ENCODE assay signal across 11 cellular contexts in the genomic region with DNA sequence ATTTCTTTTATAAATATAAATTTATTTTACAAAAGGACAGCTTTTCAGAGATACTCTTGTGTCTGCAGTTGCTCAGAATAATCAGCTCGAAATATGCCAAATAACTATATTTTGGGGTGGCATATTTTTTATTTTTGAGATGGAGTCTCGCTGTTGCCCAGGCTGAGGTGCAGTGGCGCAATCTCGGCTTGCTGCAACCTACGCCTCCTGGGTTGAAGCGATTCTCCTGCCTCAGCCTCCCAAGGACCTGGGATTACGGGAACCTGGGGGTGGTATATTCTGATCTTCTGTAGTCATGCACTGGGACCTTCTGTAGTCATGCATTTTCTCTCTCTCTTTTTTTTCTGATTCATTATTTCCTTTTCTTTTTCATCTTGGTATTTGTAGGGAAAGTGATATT.
DNase-seq lines count a peak whose midpoint lies in the region; ATAC-seq and TF ChIP-seq lines count a peak whose summit lies in the region.
"Had no signal": no experiment of that assay in that cellular context is flagged by ENCODE, and none has a peak within 500 bp of the region (broad histone marks: within the 10 kb centered on the region; RNA-seq: fewer than 3 reads in every experiment).

No MANE protein-coding gene starts in this region.

- CTCF ChIA-PET in CD4-positive, alpha-beta T cell (lab: Charles Lee) = interaction anchor here (1.1 to 1.5 kb wide), 3 partner anchors 12 to 21 kb away, joined by 3 to 8 read pairs (median 4); no protein-coding TSS in a partner anchor

- no peak for TF ChIP-seq CTCF in CD4-positive, alpha-beta T cell (IDR thresholded peaks at IDR 0.05)
- TF ChIP-seq CTCF in lower leg skin (IDR thresholded peaks at IDR 0.05) = no peak

- intact Hi-C loops in CD4-positive, alpha-beta T cell (cut with DNase I, micrococcal nuclease) = loop anchor here (2.0 to 5.0 kb wide), 6 partner anchors 62 to 183 kb away; no protein-coding TSS in a partner anchor
- intact Hi-C loops in lower leg skin (cut with DNase I; ENCODE audit: low total_unique reads) = no loop called here

- peak overlapping the region; percentile 99 for H3K4me3 Mint-ChIP-seq in CD4-positive, alpha-beta T cell
- peak overlapping the region; percentile 97 for H3K4me3 Mint-ChIP-seq in T-helper 17 cell
- peak overlapping the region; percentile 94 for H3K4me3 Mint-ChIP-seq in central memory CD8-positive, alpha-beta T cell
- H3K4me3 Mint-ChIP-seq: neural progenitor cell had no signal

- H3K4me3 ChIP-seq in lower leg skin (ENCODE audit: low read depth, poor library complexity, severe bottlenecking) = no peak overlapping the region
- H3K4me3 ChIP-seq: HAP-1, neural progenitor cell had no signal

- 91 to 96% methylated on average over 7 of the region's 7 CpGs for WGBS in lower leg skin, 2 donors

- peaks cover 79% of the 10 kb centered on the region for H3K4me1 Mint-ChIP-seq in CD4-positive, alpha-beta T cell (ENCODE audit: low read depth)
- peaks cover 32% of the 10 kb centered on the region for H3K4me1 Mint-ChIP-seq in T-helper 17 cell
- H3K4me1 Mint-ChIP-seq in central memory CD8-positive, alpha-beta T cell = peaks cover 63% of the 10 kb centered on the region
- H3K4me1 Mint-ChIP-seq: neural progenitor cell had no signal

- peak overlapping the region; percentile 68 for H3K27ac ChIP-seq in CD4-positive, alpha-beta T cell (ENCODE audit: low read depth, low read length)
- H3K27ac ChIP-seq: neural progenitor cell had no signal

- H3K27ac Mint-ChIP-seq in CD4-positive, alpha-beta T cell = peak overlapping the region; percentile 96
- peak overlapping the region; percentile 100 for H3K27ac Mint-ChIP-seq in T-helper 17 cell
- peak overlapping the region; percentile 100 for H3K27ac Mint-ChIP-seq in central memory CD8-positive, alpha-beta T cell (ENCODE audit: low read depth)
- H3K27ac Mint-ChIP-seq: neural progenitor cell had no signal

- no peaks in the 10 kb centered on the region for H3K27me3 Mint-ChIP-seq in CD4-positive, alpha-beta T cell
- H3K27me3 Mint-ChIP-seq in T-helper 17 cell = no peaks in the 10 kb centered on the region
- no peaks in the 10 kb centered on the region for H3K27me3 Mint-ChIP-seq in central memory CD8-positive, alpha-beta T cell

- TF ChIP-seq POLR2A in lower leg skin (IDR thresholded peaks at IDR 0.05) = no peak

- H3K27me3 ChIP-seq in CD4-positive, alpha-beta T cell (ENCODE audit: control insufficient read depth, insufficient read depth, low read length) = no peaks in the 10 kb centered on the region
- H3K27me3 ChIP-seq: neural progenitor cell had no signal

- no peaks in the 10 kb centered on the region for H3K9me3 Mint-ChIP-seq in CD4-positive, alpha-beta T cell
- no peaks in the 10 kb centered on the region for H3K9me3 Mint-ChIP-seq in central memory CD8-positive, alpha-beta T cell
- H3K9me3 Mint-ChIP-seq: neural progenitor cell had no signal

- peaks cover 79% of the 10 kb centered on the region for H3K36me3 Mint-ChIP-seq in CD4-positive, alpha-beta T cell (ENCODE audit: low read depth)
- H3K36me3 Mint-ChIP-seq in T-helper 17 cell (ENCODE audit: low read depth) = peaks cover 13% of the 10 kb centered on the region
- peaks cover 61% of the 10 kb centered on the region for H3K36me3 Mint-ChIP-seq in central memory CD8-positive, alpha-beta T cell (ENCODE audit: insufficient read depth)
- H3K36me3 Mint-ChIP-seq: neural progenitor cell had no signal

- no peak for DNase-seq in CD4-positive, alpha-beta T cell
- no peak for DNase-seq in T-helper 17 cell
- no peak for DNase-seq in central memory CD8-positive, alpha-beta T cell (ENCODE audit: low spot score in 2 of 2)
- peak; percentile 61 for DNase-seq in stimulated activated CD4-positive, alpha-beta T cell treated with anti-CD3 and anti-CD28 coated beads, Interleukin-4, amount 100 ng/mL, for 24 hours
- DNase-seq in lower leg skin (ENCODE audit: low spot score in 2 of 2) = no peak
- no peak for DNase-seq in cortex of kidney (lab: John Stamatoyannopoulos, UW)
- DNase-seq in mesenteric fat pad (ENCODE audit: low spot score) = no peak
- DNase-seq in SKM-1 (lab: John Stamatoyannopoulos, UW; ENCODE audit: unreplicated experiment) = no peak
- DNase-seq: left cardiac atrium had no signal

- POLR2A ChIA-PET in CD4-positive, alpha-beta T cell (lab: Charles Lee) = interaction anchor here (0.6 to 7.2 kb wide), 19 partner anchors 7 to 844 kb away, joined by 3 to 96 read pairs (median 7); a partner anchor contains a TSS

- no peaks in the 10 kb centered on the region for H3K9me3 ChIP-seq in CD4-positive, alpha-beta T cell (ENCODE audit: control insufficient read depth, low read length)
- H3K9me3 ChIP-seq in T-helper 17 cell (ENCODE audit: control insufficient read depth, low read length, poor library complexity, severe bottlenecking) = no peaks in the 10 kb centered on the region
- H3K9me3 ChIP-seq: HAP-1 had no signal

- ATAC-seq in CD4-positive, alpha-beta T cell (ENCODE audit: poor library complexity) = no peak
- ATAC-seq in T-helper 17 cell = no peak
- no peak for ATAC-seq in central memory CD8-positive, alpha-beta T cell (replicated peaks; ENCODE audit: extremely low read depth, poor library complexity, severe bottlenecking)
- ATAC-seq: left cardiac atrium had no signal
